Comparison of ENCODE assay signal across 2 cellular contexts in the genomic region with DNA sequence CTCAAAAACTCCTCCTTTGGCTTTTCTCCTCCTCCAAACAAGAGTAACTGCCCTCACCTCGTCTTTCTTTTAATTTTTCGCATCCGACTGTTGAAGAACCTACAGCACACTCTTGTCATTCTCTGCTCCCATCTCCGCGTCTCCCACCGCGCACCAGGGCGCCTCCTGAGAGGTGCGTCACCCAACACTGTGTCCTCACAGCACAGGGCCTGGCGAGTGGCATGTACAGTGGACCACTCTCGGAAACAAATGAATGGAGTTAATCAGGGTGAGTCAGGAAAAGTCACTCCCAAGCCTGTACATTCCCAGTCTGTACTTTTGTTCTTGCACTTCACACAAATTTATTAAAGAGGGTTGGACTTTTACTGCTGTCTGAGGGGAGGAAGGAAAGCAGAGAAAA.
TF ChIP-seq lines count a peak whose summit lies in the region.

No MANE protein-coding gene starts in this region.

TF ChIP-seq in GM23338, 12 proteins besides CTCF, POLR2A, EP300 and RAD21 (continues in another document):
- TF ChIP-seq NANOG (IDR thresholded peaks at IDR 0.05; ENCODE audit: borderline replicate concordance) (no peak), EZH2phosphoT487 (IDR thresholded peaks at IDR 0.05; ENCODE audit: unreplicated experiment) (no peak), CREB1 (CRISPR knock-in tag; IDR thresholded peaks at IDR 0.05; ENCODE audit: low read depth) (no peak), JUNB (IDR thresholded peaks at IDR 0.05; ENCODE audit: unreplicated experiment) (no peak), ZNF114 (CRISPR knock-in tag; IDR thresholded peaks at IDR 0.05) (no peak), STAT1 (IDR thresholded peaks at IDR 0.05; ENCODE audit: unreplicated experiment) (no peak), ZNF331 (CRISPR knock-in tag; IDR thresholded peaks at IDR 0.05; ENCODE audit: low read depth) (no peak)
- TF ChIP-seq, protein P1, sequence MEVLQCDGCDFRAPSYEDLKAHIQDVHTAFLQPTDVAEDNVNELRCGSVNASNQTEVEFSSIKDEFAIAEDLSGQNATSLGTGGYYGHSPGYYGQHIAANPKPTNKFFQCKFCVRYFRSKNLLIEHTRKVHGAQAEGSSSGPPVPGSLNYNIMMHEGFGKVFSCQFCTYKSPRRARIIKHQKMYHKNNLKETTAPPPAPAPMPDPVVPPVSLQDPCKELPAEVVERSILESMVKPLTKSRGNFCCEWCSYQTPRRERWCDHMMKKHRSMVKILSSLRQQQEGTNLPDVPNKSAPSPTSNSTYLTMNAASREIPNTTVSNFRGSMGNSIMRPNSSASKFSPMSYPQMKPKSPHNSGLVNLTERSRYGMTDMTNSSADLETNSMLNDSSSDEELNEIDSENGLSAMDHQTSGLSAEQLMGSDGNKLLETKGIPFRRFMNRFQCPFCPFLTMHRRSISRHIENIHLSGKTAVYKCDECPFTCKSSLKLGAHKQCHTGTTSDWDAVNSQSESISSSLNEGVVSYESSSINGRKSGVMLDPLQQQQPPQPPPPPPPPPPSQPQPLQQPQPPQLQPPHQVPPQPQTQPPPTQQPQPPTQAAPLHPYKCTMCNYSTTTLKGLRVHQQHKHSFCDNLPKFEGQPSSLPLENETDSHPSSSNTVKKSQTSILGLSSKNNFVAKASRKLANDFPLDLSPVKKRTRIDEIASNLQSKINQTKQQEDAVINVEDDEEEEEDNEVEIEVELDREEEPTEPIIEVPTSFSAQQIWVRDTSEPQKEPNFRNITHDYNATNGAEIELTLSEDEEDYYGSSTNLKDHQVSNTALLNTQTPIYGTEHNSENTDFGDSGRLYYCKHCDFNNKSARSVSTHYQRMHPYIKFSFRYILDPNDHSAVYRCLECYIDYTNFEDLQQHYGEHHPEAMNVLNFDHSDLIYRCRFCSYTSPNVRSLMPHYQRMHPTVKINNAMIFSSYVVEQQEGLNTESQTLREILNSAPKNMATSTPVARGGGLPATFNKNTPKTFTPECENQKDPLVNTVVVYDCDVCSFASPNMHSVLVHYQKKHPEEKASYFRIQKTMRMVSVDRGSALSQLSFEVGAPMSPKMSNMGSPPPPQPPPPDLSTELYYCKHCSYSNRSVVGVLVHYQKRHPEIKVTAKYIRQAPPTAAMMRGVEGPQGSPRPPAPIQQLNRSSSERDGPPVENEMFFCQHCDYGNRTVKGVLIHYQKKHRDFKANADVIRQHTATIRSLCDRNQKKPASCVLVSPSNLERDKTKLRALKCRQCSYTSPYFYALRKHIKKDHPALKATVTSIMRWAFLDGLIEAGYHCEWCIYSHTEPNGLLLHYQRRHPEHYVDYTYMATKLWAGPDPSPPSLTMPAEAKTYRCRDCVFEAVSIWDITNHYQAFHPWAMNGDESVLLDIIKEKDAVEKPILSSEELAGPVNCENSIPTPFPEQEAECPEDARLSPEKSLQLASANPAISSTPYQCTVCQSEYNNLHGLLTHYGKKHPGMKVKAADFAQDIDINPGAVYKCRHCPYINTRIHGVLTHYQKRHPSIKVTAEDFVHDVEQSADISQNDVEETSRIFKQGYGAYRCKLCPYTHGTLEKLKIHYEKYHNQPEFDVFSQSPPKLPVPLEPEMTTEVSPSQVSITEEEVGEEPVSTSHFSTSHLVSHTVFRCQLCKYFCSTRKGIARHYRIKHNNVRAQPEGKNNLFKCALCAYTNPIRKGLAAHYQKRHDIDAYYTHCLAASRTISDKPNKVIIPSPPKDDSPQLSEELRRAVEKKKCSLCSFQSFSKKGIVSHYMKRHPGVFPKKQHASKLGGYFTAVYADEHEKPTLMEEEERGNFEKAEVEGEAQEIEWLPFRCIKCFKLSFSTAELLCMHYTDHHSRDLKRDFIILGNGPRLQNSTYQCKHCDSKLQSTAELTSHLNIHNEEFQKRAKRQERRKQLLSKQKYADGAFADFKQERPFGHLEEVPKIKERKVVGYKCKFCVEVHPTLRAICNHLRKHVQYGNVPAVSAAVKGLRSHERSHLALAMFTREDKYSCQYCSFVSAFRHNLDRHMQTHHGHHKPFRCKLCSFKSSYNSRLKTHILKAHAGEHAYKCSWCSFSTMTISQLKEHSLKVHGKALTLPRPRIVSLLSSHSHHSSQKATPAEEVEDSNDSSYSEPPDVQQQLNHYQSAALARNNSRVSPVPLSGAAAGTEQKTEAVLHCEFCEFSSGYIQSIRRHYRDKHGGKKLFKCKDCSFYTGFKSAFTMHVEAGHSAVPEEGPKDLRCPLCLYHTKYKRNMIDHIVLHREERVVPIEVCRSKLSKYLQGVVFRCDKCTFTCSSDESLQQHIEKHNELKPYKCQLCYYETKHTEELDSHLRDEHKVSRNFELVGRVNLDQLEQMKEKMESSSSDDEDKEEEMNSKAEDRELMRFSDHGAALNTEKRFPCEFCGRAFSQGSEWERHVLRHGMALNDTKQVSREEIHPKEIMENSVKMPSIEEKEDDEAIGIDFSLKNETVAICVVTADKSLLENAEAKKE (CRISPR knock-in tag; IDR thresholded peaks at IDR 0.05) = no peak
- TF ChIP-seq, protein P2, sequence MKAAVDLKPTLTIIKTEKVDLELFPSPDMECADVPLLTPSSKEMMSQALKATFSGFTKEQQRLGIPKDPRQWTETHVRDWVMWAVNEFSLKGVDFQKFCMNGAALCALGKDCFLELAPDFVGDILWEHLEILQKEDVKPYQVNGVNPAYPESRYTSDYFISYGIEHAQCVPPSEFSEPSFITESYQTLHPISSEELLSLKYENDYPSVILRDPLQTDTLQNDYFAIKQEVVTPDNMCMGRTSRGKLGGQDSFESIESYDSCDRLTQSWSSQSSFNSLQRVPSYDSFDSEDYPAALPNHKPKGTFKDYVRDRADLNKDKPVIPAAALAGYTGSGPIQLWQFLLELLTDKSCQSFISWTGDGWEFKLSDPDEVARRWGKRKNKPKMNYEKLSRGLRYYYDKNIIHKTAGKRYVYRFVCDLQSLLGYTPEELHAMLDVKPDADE (IDR thresholded peaks at IDR 0.05) = no peak
- TF ChIP-seq, protein P3, sequence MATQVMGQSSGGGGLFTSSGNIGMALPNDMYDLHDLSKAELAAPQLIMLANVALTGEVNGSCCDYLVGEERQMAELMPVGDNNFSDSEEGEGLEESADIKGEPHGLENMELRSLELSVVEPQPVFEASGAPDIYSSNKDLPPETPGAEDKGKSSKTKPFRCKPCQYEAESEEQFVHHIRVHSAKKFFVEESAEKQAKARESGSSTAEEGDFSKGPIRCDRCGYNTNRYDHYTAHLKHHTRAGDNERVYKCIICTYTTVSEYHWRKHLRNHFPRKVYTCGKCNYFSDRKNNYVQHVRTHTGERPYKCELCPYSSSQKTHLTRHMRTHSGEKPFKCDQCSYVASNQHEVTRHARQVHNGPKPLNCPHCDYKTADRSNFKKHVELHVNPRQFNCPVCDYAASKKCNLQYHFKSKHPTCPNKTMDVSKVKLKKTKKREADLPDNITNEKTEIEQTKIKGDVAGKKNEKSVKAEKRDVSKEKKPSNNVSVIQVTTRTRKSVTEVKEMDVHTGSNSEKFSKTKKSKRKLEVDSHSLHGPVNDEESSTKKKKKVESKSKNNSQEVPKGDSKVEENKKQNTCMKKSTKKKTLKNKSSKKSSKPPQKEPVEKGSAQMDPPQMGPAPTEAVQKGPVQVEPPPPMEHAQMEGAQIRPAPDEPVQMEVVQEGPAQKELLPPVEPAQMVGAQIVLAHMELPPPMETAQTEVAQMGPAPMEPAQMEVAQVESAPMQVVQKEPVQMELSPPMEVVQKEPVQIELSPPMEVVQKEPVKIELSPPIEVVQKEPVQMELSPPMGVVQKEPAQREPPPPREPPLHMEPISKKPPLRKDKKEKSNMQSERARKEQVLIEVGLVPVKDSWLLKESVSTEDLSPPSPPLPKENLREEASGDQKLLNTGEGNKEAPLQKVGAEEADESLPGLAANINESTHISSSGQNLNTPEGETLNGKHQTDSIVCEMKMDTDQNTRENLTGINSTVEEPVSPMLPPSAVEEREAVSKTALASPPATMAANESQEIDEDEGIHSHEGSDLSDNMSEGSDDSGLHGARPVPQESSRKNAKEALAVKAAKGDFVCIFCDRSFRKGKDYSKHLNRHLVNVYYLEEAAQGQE (IDR thresholded peaks at IDR 0.05; ENCODE audit: unreplicated experiment) = no peak

TF ChIP-seq in K562, 482 proteins besides CTCF, POLR2A, EP300 and RAD21 (continues in another document):
- TF ChIP-seq YBX1 (IDR thresholded peaks at IDR 0.05) (no peak), MAZ (CRISPR knock-in tag; conservative IDR thresholded peaks at IDR 0.05 in 1 of 2, IDR thresholded peaks at IDR 0.05 in 1 of 2) (no peak), PURB (CRISPR knock-in tag; IDR thresholded peaks at IDR 0.05; ENCODE audit: low read depth) (no peak), MCM5 (IDR thresholded peaks at IDR 0.05; ENCODE audit: low read depth) (no peak), ILF3 (IDR thresholded peaks at IDR 0.05; ENCODE audit: borderline replicate concordance) (no peak), ARHGAP35 (IDR thresholded peaks at IDR 0.05; ENCODE audit: partially characterized antibody) (no peak), MCM2 (IDR thresholded peaks at IDR 0.05; ENCODE audit: low read depth) (no peak), KDM5B (IDR thresholded peaks at IDR 0.05; ENCODE audit: insufficient replicate concordance, low read depth, low read length) (no peak), SRSF3 (IDR thresholded peaks at IDR 0.05; ENCODE audit: insufficient read depth, low read length) (no peak), BCL6 (CRISPR knock-in tag; IDR thresholded peaks at IDR 0.05) (no peak), SNRNP70 (optimal IDR thresholded peaks at IDR 0.05; ENCODE audit: low read depth, low read length) (no peak), TAF1 (IDR thresholded peaks at IDR 0.05; ENCODE audit: control insufficient read depth, extremely low read depth, insufficient read depth, low read length, severe bottlenecking) (no peak), SRSF7 (optimal IDR thresholded peaks at IDR 0.05; ENCODE audit: low read depth, low read length) (no peak)
- TF ChIP-seq, protein P4, sequence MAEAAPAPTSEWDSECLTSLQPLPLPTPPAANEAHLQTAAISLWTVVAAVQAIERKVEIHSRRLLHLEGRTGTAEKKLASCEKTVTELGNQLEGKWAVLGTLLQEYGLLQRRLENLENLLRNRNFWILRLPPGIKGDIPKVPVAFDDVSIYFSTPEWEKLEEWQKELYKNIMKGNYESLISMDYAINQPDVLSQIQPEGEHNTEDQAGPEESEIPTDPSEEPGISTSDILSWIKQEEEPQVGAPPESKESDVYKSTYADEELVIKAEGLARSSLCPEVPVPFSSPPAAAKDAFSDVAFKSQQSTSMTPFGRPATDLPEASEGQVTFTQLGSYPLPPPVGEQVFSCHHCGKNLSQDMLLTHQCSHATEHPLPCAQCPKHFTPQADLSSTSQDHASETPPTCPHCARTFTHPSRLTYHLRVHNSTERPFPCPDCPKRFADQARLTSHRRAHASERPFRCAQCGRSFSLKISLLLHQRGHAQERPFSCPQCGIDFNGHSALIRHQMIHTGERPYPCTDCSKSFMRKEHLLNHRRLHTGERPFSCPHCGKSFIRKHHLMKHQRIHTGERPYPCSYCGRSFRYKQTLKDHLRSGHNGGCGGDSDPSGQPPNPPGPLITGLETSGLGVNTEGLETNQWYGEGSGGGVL (CRISPR knock-in tag; IDR thresholded peaks at IDR 0.05) = no peak
- TF ChIP-seq, protein P5, sequence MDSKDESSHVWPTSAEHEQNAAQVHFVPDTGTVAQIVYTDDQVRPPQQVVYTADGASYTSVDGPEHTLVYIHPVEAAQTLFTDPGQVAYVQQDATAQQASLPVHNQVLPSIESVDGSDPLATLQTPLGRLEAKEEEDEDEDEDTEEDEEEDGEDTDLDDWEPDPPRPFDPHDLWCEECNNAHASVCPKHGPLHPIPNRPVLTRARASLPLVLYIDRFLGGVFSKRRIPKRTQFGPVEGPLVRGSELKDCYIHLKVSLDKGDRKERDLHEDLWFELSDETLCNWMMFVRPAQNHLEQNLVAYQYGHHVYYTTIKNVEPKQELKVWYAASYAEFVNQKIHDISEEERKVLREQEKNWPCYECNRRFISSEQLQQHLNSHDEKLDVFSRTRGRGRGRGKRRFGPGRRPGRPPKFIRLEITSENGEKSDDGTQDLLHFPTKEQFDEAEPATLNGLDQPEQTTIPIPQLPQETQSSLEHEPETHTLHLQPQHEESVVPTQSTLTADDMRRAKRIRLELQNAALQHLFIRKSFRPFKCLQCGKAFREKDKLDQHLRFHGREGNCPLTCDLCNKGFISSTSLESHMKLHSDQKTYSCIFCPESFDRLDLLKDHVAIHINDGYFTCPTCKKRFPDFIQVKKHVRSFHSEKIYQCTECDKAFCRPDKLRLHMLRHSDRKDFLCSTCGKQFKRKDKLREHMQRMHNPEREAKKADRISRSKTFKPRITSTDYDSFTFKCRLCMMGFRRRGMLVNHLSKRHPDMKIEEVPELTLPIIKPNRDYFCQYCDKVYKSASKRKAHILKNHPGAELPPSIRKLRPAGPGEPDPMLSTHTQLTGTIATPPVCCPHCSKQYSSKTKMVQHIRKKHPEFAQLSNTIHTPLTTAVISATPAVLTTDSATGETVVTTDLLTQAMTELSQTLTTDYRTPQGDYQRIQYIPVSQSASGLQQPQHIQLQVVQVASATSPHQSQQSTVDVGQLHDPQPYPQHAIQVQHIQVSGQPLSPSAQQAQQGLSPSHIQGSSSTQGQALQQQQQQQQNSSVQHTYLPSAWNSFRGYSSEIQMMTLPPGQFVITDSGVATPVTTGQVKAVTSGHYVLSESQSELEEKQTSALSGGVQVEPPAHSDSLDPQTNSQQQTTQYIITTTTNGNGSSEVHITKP (IDR thresholded peaks at IDR 0.05; ENCODE audit: partially characterized antibody) = no peak
- TF ChIP-seq, protein P6, sequence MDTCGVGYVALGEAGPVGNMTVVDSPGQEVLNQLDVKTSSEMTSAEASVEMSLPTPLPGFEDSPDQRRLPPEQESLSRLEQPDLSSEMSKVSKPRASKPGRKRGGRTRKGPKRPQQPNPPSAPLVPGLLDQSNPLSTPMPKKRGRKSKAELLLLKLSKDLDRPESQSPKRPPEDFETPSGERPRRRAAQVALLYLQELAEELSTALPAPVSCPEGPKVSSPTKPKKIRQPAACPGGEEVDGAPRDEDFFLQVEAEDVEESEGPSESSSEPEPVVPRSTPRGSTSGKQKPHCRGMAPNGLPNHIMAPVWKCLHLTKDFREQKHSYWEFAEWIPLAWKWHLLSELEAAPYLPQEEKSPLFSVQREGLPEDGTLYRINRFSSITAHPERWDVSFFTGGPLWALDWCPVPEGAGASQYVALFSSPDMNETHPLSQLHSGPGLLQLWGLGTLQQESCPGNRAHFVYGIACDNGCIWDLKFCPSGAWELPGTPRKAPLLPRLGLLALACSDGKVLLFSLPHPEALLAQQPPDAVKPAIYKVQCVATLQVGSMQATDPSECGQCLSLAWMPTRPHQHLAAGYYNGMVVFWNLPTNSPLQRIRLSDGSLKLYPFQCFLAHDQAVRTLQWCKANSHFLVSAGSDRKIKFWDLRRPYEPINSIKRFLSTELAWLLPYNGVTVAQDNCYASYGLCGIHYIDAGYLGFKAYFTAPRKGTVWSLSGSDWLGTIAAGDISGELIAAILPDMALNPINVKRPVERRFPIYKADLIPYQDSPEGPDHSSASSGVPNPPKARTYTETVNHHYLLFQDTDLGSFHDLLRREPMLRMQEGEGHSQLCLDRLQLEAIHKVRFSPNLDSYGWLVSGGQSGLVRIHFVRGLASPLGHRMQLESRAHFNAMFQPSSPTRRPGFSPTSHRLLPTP (IDR thresholded peaks at IDR 0.05; ENCODE audit: borderline replicate concordance, extremely low read depth, insufficient read length) = no peak
- TF ChIP-seq, protein P7, sequence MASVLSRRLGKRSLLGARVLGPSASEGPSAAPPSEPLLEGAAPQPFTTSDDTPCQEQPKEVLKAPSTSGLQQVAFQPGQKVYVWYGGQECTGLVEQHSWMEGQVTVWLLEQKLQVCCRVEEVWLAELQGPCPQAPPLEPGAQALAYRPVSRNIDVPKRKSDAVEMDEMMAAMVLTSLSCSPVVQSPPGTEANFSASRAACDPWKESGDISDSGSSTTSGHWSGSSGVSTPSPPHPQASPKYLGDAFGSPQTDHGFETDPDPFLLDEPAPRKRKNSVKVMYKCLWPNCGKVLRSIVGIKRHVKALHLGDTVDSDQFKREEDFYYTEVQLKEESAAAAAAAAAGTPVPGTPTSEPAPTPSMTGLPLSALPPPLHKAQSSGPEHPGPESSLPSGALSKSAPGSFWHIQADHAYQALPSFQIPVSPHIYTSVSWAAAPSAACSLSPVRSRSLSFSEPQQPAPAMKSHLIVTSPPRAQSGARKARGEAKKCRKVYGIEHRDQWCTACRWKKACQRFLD (CRISPR knock-in tag; IDR thresholded peaks at IDR 0.05) = no peak
